1 cellular context compared by ENCODE assay signal in genomic region chr4:149897784-149898183, GRCh38.
TF ChIP-seq lines count a peak whose summit lies in the region.

No MANE protein-coding gene starts in this region.

TF ChIP-seq in GM23338, 12 proteins besides CTCF, POLR2A, EP300 and RAD21 (continued from another document):
- TF ChIP-seq JUNB (IDR thresholded peaks at IDR 0.05; ENCODE audit: unreplicated experiment) (no peak), STAT1 (IDR thresholded peaks at IDR 0.05; ENCODE audit: unreplicated experiment) (no peak)
